Comparison of ENCODE assay signal across 8 cellular contexts in the genomic region with DNA sequence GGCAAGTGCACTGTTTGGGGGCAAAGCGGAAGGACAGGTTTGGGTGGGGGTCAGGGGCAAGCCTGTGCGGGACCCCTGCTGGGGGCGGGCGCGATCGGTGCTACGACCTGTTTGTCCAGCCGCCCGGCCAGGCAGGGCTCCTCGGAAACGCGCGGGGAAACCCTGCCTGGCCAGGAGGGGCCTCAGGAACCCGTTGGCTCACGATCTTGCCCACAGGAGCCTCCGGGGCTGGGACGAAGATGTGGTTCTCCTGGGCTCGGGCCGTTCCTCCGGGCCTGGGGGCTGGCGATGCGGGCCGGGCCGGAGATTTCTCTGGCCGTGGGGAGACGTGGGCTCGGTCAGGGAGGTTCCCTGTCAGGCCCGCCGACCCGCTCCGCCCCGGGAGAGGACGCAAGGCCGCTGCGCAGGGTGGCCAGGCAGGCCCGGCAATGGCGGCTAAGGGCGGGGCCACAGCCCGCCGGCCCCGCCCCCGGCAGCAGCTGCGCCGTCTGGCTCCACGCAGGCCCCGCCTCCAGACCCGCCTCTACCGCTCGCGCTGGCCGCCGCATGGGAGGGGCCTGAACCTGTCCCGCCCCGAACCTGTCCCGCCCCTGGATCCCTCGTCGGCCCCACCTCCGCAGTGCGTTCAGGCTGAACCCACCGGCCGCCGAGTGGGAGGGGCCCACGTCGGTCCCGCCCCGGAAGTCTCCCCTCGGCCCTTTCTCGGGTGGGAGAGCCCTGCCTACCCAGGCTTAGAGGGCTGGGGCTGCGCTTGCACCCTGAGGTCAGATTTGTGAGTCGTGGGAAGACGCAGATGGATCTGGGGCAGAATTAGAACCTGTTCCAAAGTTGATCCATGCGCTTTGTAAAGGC. TPM values are rescaled to one million over a fixed set of nuclear protein-coding genes. Genes with fewer than 3 reads are reported as not detected.
DNase-seq lines count a peak whose midpoint lies in the region; ATAC-seq, FAIRE-seq and TF ChIP-seq lines count a peak whose summit lies in the region.

A gene with protein sequence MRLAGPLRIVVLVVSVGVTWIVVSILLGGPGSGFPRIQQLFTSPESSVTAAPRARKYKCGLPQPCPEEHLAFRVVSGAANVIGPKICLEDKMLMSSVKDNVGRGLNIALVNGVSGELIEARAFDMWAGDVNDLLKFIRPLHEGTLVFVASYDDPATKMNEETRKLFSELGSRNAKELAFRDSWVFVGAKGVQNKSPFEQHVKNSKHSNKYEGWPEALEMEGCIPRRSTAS (minus strand): TSS at position 430 of the 852 bp plus-strand sequence. CDS start 460 bp downstream, outside the sequence.

- peaks cover 2% of the 10 kb centered on the region for H3K4me1 ChIP-seq in keratinocyte (ENCODE audit: control insufficient read depth, extremely low read depth, insufficient read depth, low read length)

- peak within 1 kb of the TSS; percentile 78 for H2AFZ ChIP-seq in keratinocyte (ENCODE audit: control insufficient read depth, low read length)

- dilution Hi-C loops in keratinocyte (cut with MboI; ENCODE audit: extremely low pct_ligation_motif_present, low sequenced_read_pairs) = no loop called here

- H3K27ac ChIP-seq in keratinocyte (ENCODE audit: control insufficient read depth, insufficient read depth, low read length) = peak within 1 kb of the TSS; percentile 61

- peak within 1 kb of the TSS; percentile 64 to 69 (median 69) for H3K4me3 ChIP-seq in keratinocyte (ENCODE audit: control insufficient read depth in 2 of 3, extremely low read depth in 1 of 3, insufficient read depth in 2 of 3, low read depth in 1 of 3, low read length in 3 of 3)

- no peaks in the 10 kb centered on the region for H3K36me3 ChIP-seq in keratinocyte (ENCODE audit: control insufficient read depth in 2 of 2, extremely low read depth in 1 of 2, insufficient read depth in 2 of 2, low read length in 2 of 2)

- H4K20me1 ChIP-seq in keratinocyte (ENCODE audit: control insufficient read depth, extremely low read depth, insufficient read depth, low read length) = no peaks in the 10 kb centered on the region

- DNase-seq in AG09319 (ENCODE audit: extremely low read depth, low read depth) = peak; percentile 80
- peak; percentile 88 for DNase-seq in NCI-H345 (lab: John Stamatoyannopoulos, UW)
- peak; percentile 79 to 87 (median 84) for DNase-seq in activated CD4-positive, CD25-positive, alpha-beta regulatory T cell (lab: John Stamatoyannopoulos, UW)
- DNase-seq in central memory CD4-positive, alpha-beta T cell = peak; percentile 87
- no peak for DNase-seq in keratinocyte (ENCODE audit: low read depth, low spot score)
- peak; percentile 90 for DNase-seq in stimulated activated CD4-positive, alpha-beta T cell treated with anti-CD3 and anti-CD28 coated beads, Interleukin-12 subunit alpha, Interleukin-12 subunit beta, amount 100 ng/mL, for 4 hours

- peaks cover 6% of the 10 kb centered on the region for H3K79me2 ChIP-seq in keratinocyte (ENCODE audit: control insufficient read depth, insufficient read depth, low read length)

- FAIRE-seq in keratinocyte (lab: Jason Lieb, UNC) = no peak

- H3K9ac ChIP-seq in keratinocyte (ENCODE audit: control insufficient read depth, extremely low read depth, insufficient read depth, low read length) = peak within 1 kb of the TSS; percentile 80

- H3K9me3 ChIP-seq in keratinocyte (ENCODE audit: control insufficient read depth, low read depth, low read length) = no peaks in the 10 kb centered on the region

- ATAC-seq in GM19023 (IDR thresholded peaks at IDR 0.05; ENCODE audit: unreplicated experiment) (peak; percentile 86), HG03175 (IDR thresholded peaks at IDR 0.05; ENCODE audit: unreplicated experiment) (peak; percentile 93)

- no peaks in the 10 kb centered on the region for H3K9me1 ChIP-seq in keratinocyte (ENCODE audit: control insufficient read depth, extremely low read depth, insufficient read depth, low read length)

- peak within 1 kb of the TSS; percentile 85 for H3K4me2 ChIP-seq in keratinocyte (ENCODE audit: control insufficient read depth, extremely low read depth, insufficient read depth, low read depth, low read length)

- TF ChIP-seq CTCF in AG09319 (IDR thresholded peaks at IDR 0.05; ENCODE audit: low read depth, low read length) (no peak), keratinocyte (optimal IDR thresholded peaks at IDR 0.05 in 1 of 3, IDR thresholded peaks at IDR 0.05 in 1 of 3, conservative IDR thresholded peaks at IDR 0.05 in 1 of 3; ENCODE audit: extremely low read depth in 1 of 3, insufficient read depth in 2 of 3, low read length in 3 of 3) (no peak)

- H3K27me3 ChIP-seq in keratinocyte (ENCODE audit: control insufficient read depth, extremely low read depth, insufficient read depth, low read length) = no peaks in the 10 kb centered on the region

RNA-seq across cellular contexts. Expression of the gene that starts here (rescaled TPM):
- polyA plus RNA-seq in keratinocyte = 15.8 to 25.3 TPM (median 21.4 TPM) in 3 replicates
- polyA plus RNA-seq in keratinocyte (2011; ENCODE audit: low read depth) = 19.8 TPM
- polyA plus RNA-seq in keratinocyte (2011; cell fraction: cytosol; rRNA removed) = 11.1 and 28.1 TPM in 2 replicates
- 29.6 and 37.3 TPM in 2 replicates for polyA plus RNA-seq in keratinocyte (2011; cell fraction: nucleus; rRNA removed)
- polyA plus RNA-seq in keratinocyte (2012; ENCODE audit: low replicate concordance) = 24.7 and 30.7 TPM in 2 replicates
- 10.1 to 21.9 TPM (median 15.6 TPM) in 3 replicates for polyA minus RNA-seq in keratinocyte
- polyA minus RNA-seq in keratinocyte (2011; cell fraction: cytosol; rRNA and poly(A)+ RNA removed) = 34.1 TPM
- polyA minus RNA-seq in keratinocyte (2011; cell fraction: nucleus; rRNA and poly(A)+ RNA removed) = 8.4 and 12.6 TPM in 2 replicates
